ENCODE assay signal across 6 cellular contexts in genomic region chrX:110333458-110333857, GRCh38. TPM values are rescaled to one million over a fixed set of nuclear protein-coding genes. Genes with fewer than 3 reads are reported as not detected.
"Had no signal": no experiment of that assay in that cellular context is flagged by ENCODE, and none has a peak within 500 bp of the region (broad histone marks: within the 10 kb centered on the region; RNA-seq: fewer than 3 reads in every experiment).

No MANE protein-coding gene starts in this region.

RNA-seq across cellular contexts. Expression of gene RTL9, which starts 25.2 kb away (rescaled TPM):
- total RNA-seq: naive thymus-derived CD8-positive, alpha-beta T cell; natural killer cell; natural killer cell treated with Interleukin-12 subunit alpha and Interleukin-12 subunit beta and Interleukin-15 and Interleukin-18, amount 100 ng/mL, for 72 hours; pulmonary artery endothelial cell; spleen had no signal
- polyA plus RNA-seq: naive thymus-derived CD8-positive, alpha-beta T cell; smooth muscle cell; spleen had no signal
